ENCODE assay signal across 14 cellular contexts in the genomic region with DNA sequence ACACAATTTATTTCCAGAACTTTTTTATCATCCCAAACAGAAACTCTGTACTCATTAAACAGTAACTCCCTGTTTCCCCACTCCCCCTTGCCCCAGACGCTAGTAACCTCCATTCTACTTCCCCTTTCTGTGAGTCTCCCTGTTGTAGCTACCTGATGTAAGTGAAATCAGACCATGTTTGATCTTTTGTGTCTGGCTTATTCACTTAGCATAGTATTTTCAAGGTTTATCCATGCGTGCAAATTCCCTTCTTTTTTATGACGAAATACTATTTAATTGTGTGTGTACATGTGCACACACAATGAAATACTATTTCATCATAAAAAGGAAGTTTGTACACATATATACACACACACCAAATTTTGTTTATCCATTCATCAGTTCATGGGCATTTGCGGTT. TPM values are rescaled to one million over a fixed set of nuclear protein-coding genes. Genes with fewer than 3 reads are reported as not detected.
DNase-seq lines count a peak whose midpoint lies in the region; ATAC-seq, FAIRE-seq and TF ChIP-seq lines count a peak whose summit lies in the region.
"Had no signal": no experiment of that assay in that cellular context is flagged by ENCODE, and none has a peak within 500 bp of the region (broad histone marks: within the 10 kb centered on the region; RNA-seq: fewer than 3 reads in every experiment).

No MANE protein-coding gene starts in this region.

- RAD21 ChIA-PET in GM12878 (lab: Charles Lee; ENCODE audit: unreplicated experiment): interaction anchor here (1.5 to 1.6 kb wide), 2 partner anchors 9 to 20 kb away, joined by 5 to 7 read pairs; no protein-coding TSS in a partner anchor

- no peak for TF ChIP-seq RAD21 in GM12878 (IDR thresholded peaks at IDR 0.05; ENCODE audit: insufficient read depth, low read depth, low read length)

- H3K9ac ChIP-seq in GM12878 (ENCODE audit: control insufficient read depth, insufficient read depth, low read length) (no peak overlapping the region; the same call in 1 of the 2 replicates), smooth muscle cell (ENCODE audit: low read depth) (no peak overlapping the region)

- H4K20me1 ChIP-seq in GM12878 (ENCODE audit: control insufficient read depth, insufficient read depth) (no peaks in the 10 kb centered on the region), smooth muscle cell (ENCODE audit: low read depth) (peaks cover 62% of the 10 kb centered on the region)

- peaks cover 21% of the 10 kb centered on the region for H3F3A ChIP-seq in smooth muscle cell (ENCODE audit: low read depth)

- H2AFZ ChIP-seq in GM12878 (ENCODE audit: control insufficient read depth, low read depth, low read length): peak overlapping the region; percentile 28; the same call in 1 of the 2 replicates
- H2AFZ ChIP-seq in smooth muscle cell (ENCODE audit: low read depth): no peak overlapping the region

- peak overlapping the region; percentile 73 for H3K4me2 ChIP-seq in GM12878 (ENCODE audit: control insufficient read depth, insufficient read depth)
- no peak overlapping the region for H3K4me2 ChIP-seq in smooth muscle cell

- peak; percentile 85 for FAIRE-seq in GM12891 (lab: Jason Lieb, UNC)
- no peak for FAIRE-seq in GM12878 (lab: Jason Lieb, UNC)
- no peak for FAIRE-seq in GM12892 (lab: Jason Lieb, UNC)

- no peak for DNase-seq in GM12891 (ENCODE audit: insufficient read length, low spot score)
- DNase-seq in GM12878 (ENCODE audit: low read depth, low spot score): no peak
- no peak for DNase-seq in GM12892 (ENCODE audit: insufficient read length)
- no peak for DNase-seq in activated CD4-positive, alpha-beta memory T cell treated with anti-CD3 and anti-CD28 coated beads, Interleukin-2, amount 10 ng/mL, durations not matched to agents 7 days and 5 days
- DNase-seq in spleen: no peak
- DNase-seq in smooth muscle cell (lab: John Stamatoyannopoulos, UW; ENCODE audit: unreplicated experiment): no peak
- DNase-seq: activated CD8-positive, alpha-beta T cell treated with anti-CD3 and anti-CD28 coated beads, Interleukin-2, amount 10 ng/mL, durations not matched to agents 7 days and 5 days; C1 segment of cervical spinal cord; H7; NCI-H526 had no signal

- TF ChIP-seq EP300 in GM12878 (IDR thresholded peaks at IDR 0.05; ENCODE audit: borderline replicate concordance in 1 of 2, control insufficient read depth in 1 of 2, low read depth in 2 of 2, low read length in 2 of 2): no peak

- H3K79me2 ChIP-seq in GM12878 (ENCODE audit: control insufficient read depth, insufficient read depth, low read length) (peaks cover 35% of the 10 kb centered on the region), smooth muscle cell (ENCODE audit: low read depth) (peaks cover 91% of the 10 kb centered on the region)

- ATAC-seq in GM21576 (IDR thresholded peaks at IDR 0.05; ENCODE audit: unreplicated experiment) (peak; percentile 46), HG03469 (IDR thresholded peaks at IDR 0.05; ENCODE audit: unreplicated experiment) (peak; percentile 51), GM12878 (peak; percentile 76)
- ATAC-seq: activated CD8-positive, alpha-beta T cell treated with anti-CD3 and anti-CD28 coated beads, Interleukin-2, amount 10 ng/mL, durations not matched to agents 7 days and 5 days had no signal

- no peak overlapping the region for H3K4me3 Mint-ChIP-seq in activated CD4-positive, alpha-beta memory T cell treated with anti-CD3 and anti-CD28 coated beads, Interleukin-2, amount 10 ng/mL, durations not matched to agents 7 days and 5 days
- H3K4me3 Mint-ChIP-seq: activated CD8-positive, alpha-beta T cell treated with anti-CD3 and anti-CD28 coated beads, Interleukin-2, amount 10 ng/mL, durations not matched to agents 7 days and 5 days; dendritic cell treated with granulocyte-macrophage colony-stimulating factor and Interleukin-4, amounts not matched to agents 40 ng/mL and 50 ng/mL, for 4 days had no signal

- H3K27ac Mint-ChIP-seq in activated CD4-positive, alpha-beta memory T cell treated with anti-CD3 and anti-CD28 coated beads, Interleukin-2, amount 10 ng/mL, durations not matched to agents 7 days and 5 days: no peak overlapping the region
- H3K27ac Mint-ChIP-seq: activated CD8-positive, alpha-beta T cell treated with anti-CD3 and anti-CD28 coated beads, Interleukin-2, amount 10 ng/mL, durations not matched to agents 7 days and 5 days had no signal

- H3K4me1 Mint-ChIP-seq in activated CD4-positive, alpha-beta memory T cell treated with anti-CD3 and anti-CD28 coated beads, Interleukin-2, amount 10 ng/mL, durations not matched to agents 7 days and 5 days: peaks cover 35% of the 10 kb centered on the region

- SMC1A ChIA-PET in GM12878 (lab: Charles Lee; ENCODE audit: uncharacterized antibody, unreplicated experiment): interaction anchor here (0.7 kb wide), 1 partner anchor 9 kb away, joined by 5 read pairs; no protein-coding TSS in a partner anchor

- intact Hi-C loops in GM12878 (cut with micrococcal nuclease; ENCODE audit: unreplicated experiment) (no loop called here), spleen (cut with DNase I; ENCODE audit: low total_unique reads) (no loop called here)

- peaks cover 23% of the 10 kb centered on the region for H3K36me3 Mint-ChIP-seq in activated CD4-positive, alpha-beta memory T cell treated with anti-CD3 and anti-CD28 coated beads, Interleukin-2, amount 10 ng/mL, durations not matched to agents 7 days and 5 days (ENCODE audit: low read depth)

- CTCF ChIA-PET in GM12878 (lab: Yijun Ruan, JAX): interaction anchor here (2.3 kb wide), 1 partner anchor 21 kb away, joined by 7 read pairs; no protein-coding TSS in a partner anchor
- CTCF ChIA-PET in activated CD4-positive, alpha-beta memory T cell treated with anti-CD3 and anti-CD28 coated beads, Interleukin-2, amount 10 ng/mL, durations not matched to agents 7 days and 5 days (lab: Charles Lee): no interaction called here

- H3K4me3 ChIP-seq in GM12878 (peak overlapping the region; percentile 3; the same call in 1 of the 2 replicates), spleen (no peak overlapping the region), smooth muscle cell (no peak overlapping the region)
- H3K4me3 ChIP-seq: lung had no signal

- in situ Hi-C loops in GM12878 (cut with MboI): no loop called here

- H3K27me3 ChIP-seq in GM12878 (replicated peaks in 1 of 2; ENCODE audit: control insufficient read depth in 2 of 2, insufficient read depth in 2 of 2, low read length in 1 of 2) (no peaks in the 10 kb centered on the region), spleen (replicated peaks in 1 of 7) (peaks cover 0 to 3% (median 0%) of the 10 kb centered on the region in 7 donors), smooth muscle cell (ENCODE audit: low read depth) (no peaks in the 10 kb centered on the region)

- no peak for TF ChIP-seq CTCF in GM12878 (IDR thresholded peaks at IDR 0.05 in 2 of 3, conservative IDR thresholded peaks at IDR 0.05 in 1 of 3; ENCODE audit: control insufficient read depth in 2 of 3, extremely low read depth in 1 of 3, insufficient read depth in 1 of 3, low read depth in 3 of 3, low read length in 3 of 3)
- TF ChIP-seq CTCF in spleen (IDR thresholded peaks at IDR 0.05 in 8 of 11, conservative IDR thresholded peaks at IDR 0.05 in 3 of 11): no peak
- TF ChIP-seq CTCF in smooth muscle cell (IDR thresholded peaks at IDR 0.05; ENCODE audit: borderline replicate concordance, insufficient read depth, poor library complexity, severe bottlenecking): no peak

- peaks cover 15% of the 10 kb centered on the region for H3K4me1 ChIP-seq in GM12878 (ENCODE audit: control insufficient read depth, insufficient read depth, low read length)
- peaks cover 13 to 56% (median 37%) of the 10 kb centered on the region in 6 donors for H3K4me1 ChIP-seq in spleen
- peaks cover 23% of the 10 kb centered on the region for H3K4me1 ChIP-seq in smooth muscle cell (ENCODE audit: low read depth)

- BruUV-seq in GM12878 (replicated peaks; lab: Mats Ljungman, UMichigan): no TSS peak

- H3K27me3 Mint-ChIP-seq in activated CD4-positive, alpha-beta memory T cell treated with anti-CD3 and anti-CD28 coated beads, Interleukin-2, amount 10 ng/mL, durations not matched to agents 7 days and 5 days: no peaks in the 10 kb centered on the region
- H3K27me3 Mint-ChIP-seq: dendritic cell treated with granulocyte-macrophage colony-stimulating factor and Interleukin-4, amounts not matched to agents 40 ng/mL and 50 ng/mL, for 4 days had no signal

- POLR2A ChIA-PET in GM12878 (lab: Charles Lee): interaction anchor here (1.1 kb wide), 1 partner anchor 10 kb away, joined by 4 read pairs; no protein-coding TSS in a partner anchor
- POLR2A ChIA-PET in activated CD4-positive, alpha-beta memory T cell treated with anti-CD3 and anti-CD28 coated beads, Interleukin-2, amount 10 ng/mL, durations not matched to agents 7 days and 5 days (lab: Charles Lee): no interaction called here

- H3K9me3 ChIP-seq in GM12878 (replicated peaks; ENCODE audit: control insufficient read depth, insufficient read depth, low read length): no peaks in the 10 kb centered on the region
- H3K9me3 ChIP-seq in spleen: no peaks in the 10 kb centered on the region
- no peaks in the 10 kb centered on the region for H3K9me3 ChIP-seq in smooth muscle cell (replicated peaks; ENCODE audit: low read depth)

- no peak overlapping the region; the same call in 1 of the 2 replicates for H3K27ac ChIP-seq in GM12878 (ENCODE audit: control insufficient read depth, insufficient read depth)
- no peak overlapping the region for H3K27ac ChIP-seq in spleen
- no peak overlapping the region for H3K27ac ChIP-seq in smooth muscle cell (ENCODE audit: low read depth)

- WGBS in GM12878 (ENCODE audit: insufficient coverage, insufficient replicate concordance, low lambda C conversion rate, missing lambda C conversion rate): 62% methylated on average over 4 of the region's 4 CpGs
- WGBS in spleen, 5 donors: 27 to 47% (median 31%) methylated on average over 4 of the region's 4 CpGs
- 92% methylated on average over 4 of the region's 4 CpGs for WGBS in smooth muscle cell (ENCODE audit: low lambda C conversion rate)

- TF ChIP-seq POLR2A in GM12891 (IDR thresholded peaks at IDR 0.05; ENCODE audit: low read depth, low read length): no peak
- TF ChIP-seq POLR2A in GM12878 (IDR thresholded peaks at IDR 0.05; ENCODE audit: low read depth, low read length): no peak
- no peak for TF ChIP-seq POLR2A in GM12892 (IDR thresholded peaks at IDR 0.05; ENCODE audit: low read depth, low read length)
- no peak for TF ChIP-seq POLR2A in spleen (IDR thresholded peaks at IDR 0.05)

- H3K36me3 ChIP-seq in GM12878 (ENCODE audit: control insufficient read depth in 2 of 2, insufficient read depth in 2 of 2, low read length in 1 of 2) (no peaks in the 10 kb centered on the region), spleen (no peaks in the 10 kb centered on the region), smooth muscle cell (ENCODE audit: low read depth) (no peaks in the 10 kb centered on the region)

- H3K9me3 Mint-ChIP-seq in activated CD4-positive, alpha-beta memory T cell treated with anti-CD3 and anti-CD28 coated beads, Interleukin-2, amount 10 ng/mL, durations not matched to agents 7 days and 5 days: no peaks in the 10 kb centered on the region
- H3K9me3 Mint-ChIP-seq: dendritic cell treated with granulocyte-macrophage colony-stimulating factor and Interleukin-4, amounts not matched to agents 40 ng/mL and 50 ng/mL, for 4 days had no signal

RNA-seq across cellular contexts. Expression of gene PKD2, which starts 5.2 kb away (rescaled TPM):
- polyA plus RNA-seq in GM12891 (2012; ENCODE audit: low read depth, missing spikeins): 3.4 TPM
- total RNA-seq in GM12878 (2013; cell fraction: nucleolus; rRNA removed): 16.6 and 20.8 TPM in 2 replicates
- total RNA-seq in GM12878 (2014; rRNA removed) (9.3 and 12.5 TPM in 2 replicates), GM12878 (2014; rRNA removed; fragmentation: Illumina TruSeq; extraction: Trizol) (13.8 and 15.5 TPM in 2 replicates), GM12878 (2021) (7.5 and 8.6 TPM in 2 replicates), spleen (10 to 100 TPM; 13.2 to 23.0 (median 17.9) TPM), smooth muscle cell (40.6 and 41.4 TPM in 2 replicates)
- polyA plus RNA-seq in GM12878 (2011; ENCODE audit: low read depth): 4.4 TPM
- polyA plus RNA-seq in GM12878 (2011; rRNA removed) (11.0 and 15.2 TPM in 2 replicates), GM12878 (2014; fragmentation: Illumina TruSeq; extraction: Trizol) (11.4 and 18.1 TPM in 2 replicates), GM12878 (2014; fragmentation: Nextera tagmentation; extraction: Ambion mirVana) (1 to 10 TPM; 2.0 to 2.1 TPM), GM12878 (2014; rRNA removed) (8.7 and 12.4 TPM in 2 replicates), GM12878 (2016; fragmentation: Nextera tagmentation; extraction: Ambion mirVana) (1 to 10 TPM; 2.0 to 5.3 TPM), spleen (1 to 10 TPM; 3.5 to 3.8 (median 3.6) TPM), smooth muscle cell (13.1 and 19.8 TPM in 2 replicates)
- polyA plus RNA-seq in GM12878 (2011; cell fraction: cytosol; rRNA removed): 3.2 and 3.9 TPM in 2 replicates
- polyA plus RNA-seq in GM12878 (2011; cell fraction: nucleus; rRNA removed): 23.7 and 36.4 TPM in 2 replicates
- polyA plus RNA-seq in GM12878 (2012): 3.8 and 4.5 TPM in 2 replicates
- polyA minus RNA-seq in GM12878 (2011; rRNA and poly(A)+ RNA removed): 13.0 and 22.7 TPM in 2 replicates
- 1.3 and 6.2 TPM in 2 replicates for polyA minus RNA-seq in GM12878 (2011; cell fraction: cytosol; rRNA and poly(A)+ RNA removed)
- 10.3 and 15.8 TPM in 2 replicates for polyA minus RNA-seq in GM12878 (2011; cell fraction: nucleus; rRNA and poly(A)+ RNA removed)
- polyA plus RNA-seq in GM12892 (2012; ENCODE audit: missing spikeins): 6.4 TPM
- 10 to 100 TPM in 1 of 2 experiments, 1 to 10 TPM in 1; 9.1 to 10.4 TPM for total RNA-seq in activated CD4-positive, alpha-beta memory T cell treated with anti-CD3 and anti-CD28 coated beads, Interleukin-2, amount 10 ng/mL, durations not matched to agents 7 days and 5 days

RNA-seq across cellular contexts. Expression of gene SPP1, which starts 37.1 kb away (rescaled TPM):
- polyA plus RNA-seq in GM12891 (2012; ENCODE audit: low read depth, missing spikeins): not detected
- not detected in 2 replicates for total RNA-seq in GM12878 (2013; cell fraction: nucleolus; rRNA removed)
- total RNA-seq in GM12878 (2014; rRNA removed): not detected in 2 replicates
- not detected in 2 replicates for total RNA-seq in GM12878 (2014; rRNA removed; fragmentation: Illumina TruSeq; extraction: Trizol)
- total RNA-seq in GM12878 (2021): 1.1 and 1.3 TPM in 2 replicates
- polyA plus RNA-seq in GM12878 (2011; ENCODE audit: low read depth): not detected
- polyA plus RNA-seq in GM12878 (2011; rRNA removed): 0.49 and 0.78 TPM in 2 replicates
- polyA plus RNA-seq in GM12878 (2011; cell fraction: cytosol; rRNA removed): 0.25 and 0.36 TPM in 2 replicates
- polyA plus RNA-seq in GM12878 (2011; cell fraction: nucleus; rRNA removed): 0.10 TPM in 1 of 2 replicates, not detected in the other
- polyA plus RNA-seq in GM12878 (2012): not detected in 2 replicates
- polyA plus RNA-seq in GM12878 (2014; fragmentation: Illumina TruSeq; extraction: Trizol): not detected in 2 replicates
- polyA plus RNA-seq in GM12878 (2014; fragmentation: Nextera tagmentation; extraction: Ambion mirVana): under 1 TPM in 1 of 2 experiments, not detected in 1; 0.05 TPM
- not detected in 2 replicates for polyA plus RNA-seq in GM12878 (2014; rRNA removed)
- under 1 TPM in 1 of 2 experiments, not detected in 1; 0.29 TPM for polyA plus RNA-seq in GM12878 (2016; fragmentation: Nextera tagmentation; extraction: Ambion mirVana)
- polyA minus RNA-seq in GM12878 (2011; rRNA and poly(A)+ RNA removed): 0.46 TPM in 1 of 2 replicates, not detected in the other
- not detected in 2 replicates for polyA minus RNA-seq in GM12878 (2011; cell fraction: cytosol; rRNA and poly(A)+ RNA removed)
- not detected in 2 replicates for polyA minus RNA-seq in GM12878 (2011; cell fraction: nucleus; rRNA and poly(A)+ RNA removed)
- not detected for polyA plus RNA-seq in GM12892 (2012; ENCODE audit: missing spikeins)
- under 1 TPM in 1 of 2 experiments, not detected in 1; 0.20 TPM for total RNA-seq in activated CD4-positive, alpha-beta memory T cell treated with anti-CD3 and anti-CD28 coated beads, Interleukin-2, amount 10 ng/mL, durations not matched to agents 7 days and 5 days
- 1 to 10 TPM in 6 of 7 donors, under 1 TPM in 1; 0.77 to 7.2 (median 1.5) TPM for total RNA-seq in spleen
- polyA plus RNA-seq in spleen: 10 to 100 TPM in 1 of 3 donors, 1 to 10 TPM in 1, under 1 TPM in 1; 0.28 to 18.4 (median 2.6) TPM
- 29.6 and 37.3 TPM in 2 replicates for total RNA-seq in smooth muscle cell
- polyA plus RNA-seq in smooth muscle cell: 16.2 and 102 TPM in 2 replicates
- total RNA-seq: activated CD8-positive, alpha-beta T cell treated with anti-CD3 and anti-CD28 coated beads, Interleukin-2, amount 10 ng/mL, durations not matched to agents 7 days and 5 days had no signal
